In the genomic region with DNA sequence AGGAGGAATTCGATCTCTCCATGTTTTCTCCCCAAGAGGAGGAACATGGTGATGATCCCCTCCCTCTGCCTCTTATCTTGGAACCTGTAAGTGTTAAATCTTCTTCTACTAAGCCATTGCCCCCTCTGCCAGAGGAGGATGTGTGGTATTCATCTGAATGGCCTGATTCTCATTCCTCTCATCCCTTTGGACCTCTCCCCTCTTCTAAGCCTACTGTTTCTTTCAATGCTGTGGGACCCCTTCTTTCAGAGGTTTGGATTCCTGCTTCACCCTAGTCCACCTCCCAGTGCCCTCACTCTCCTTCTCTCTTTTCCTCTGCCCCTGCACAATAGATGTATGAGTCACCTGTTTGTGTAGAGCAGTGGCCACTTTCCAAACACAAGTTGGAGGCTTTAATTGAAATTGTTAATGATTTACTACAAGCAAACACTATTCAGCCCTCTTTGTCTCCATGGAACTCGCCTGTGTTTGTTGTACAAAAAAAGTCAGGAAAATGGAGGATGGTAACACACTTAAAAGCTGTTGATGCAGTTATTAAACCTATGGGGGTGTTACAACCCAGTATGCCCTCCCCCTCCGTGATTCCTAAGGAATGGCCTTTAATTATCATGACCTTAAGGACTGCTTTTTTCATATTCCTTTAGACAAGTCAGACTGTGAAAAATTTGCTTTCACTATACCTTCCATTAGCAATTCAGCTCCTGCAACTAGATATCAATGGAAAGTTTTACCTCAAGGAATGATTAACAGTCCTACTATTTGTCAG, we compare ENCODE assay signal across 24 cellular contexts.
DNase-seq lines count a peak whose midpoint lies in the region; ATAC-seq and TF ChIP-seq lines count a peak whose summit lies in the region.
"Had no signal": no experiment of that assay in that cellular context is flagged by ENCODE, and none has a peak within 500 bp of the region (broad histone marks: within the 10 kb centered on the region; RNA-seq: fewer than 3 reads in every experiment).

No MANE protein-coding gene starts in this region.

- peaks cover 31% of the 10 kb centered on the region for H3K4me1 ChIP-seq in body of pancreas
- H3K4me1 ChIP-seq in left lung: no peaks in the 10 kb centered on the region
- no peaks in the 10 kb centered on the region for H3K4me1 ChIP-seq in upper lobe of right lung
- H3K4me1 ChIP-seq: HAP-1 had no signal

- DNase-seq in DMS53 (lab: John Stamatoyannopoulos, UW) (peak; percentile 96), body of pancreas (peak; percentile 63 to 87 (median 76)), left lung (no peak), upper lobe of right lung (no peak), AG08395 (ENCODE audit: low spot score) (no peak), ureter (ENCODE audit: low spot score) (no peak), GF-D8 (lab: John Stamatoyannopoulos, UW) (no peak)
- DNase-seq: activated CD4-positive, alpha-beta T cell treated with anti-CD3 and anti-CD28 coated beads, Interleukin-2, amount 50 U/mL, for 1 hour; activated naive CD4-positive, alpha-beta T cell treated with anti-CD3 and anti-CD28 coated beads, Interleukin-2, amount 10 ng/mL, durations not matched to agents 7 days and 5 days; amygdala; CD4-positive, CD25-positive, alpha-beta regulatory T cell; DMS79; effector memory CD8-positive, alpha-beta T cell; mesendoderm; MG63; naive B cell; NCI-H2107; NCI-H446 treated with DMSO at 0.1 percent for 48 hours; nucleus accumbens; Right ventricle myocardium superior; T-helper 9 cell had no signal

- WGBS in body of pancreas, 2 donors: 10 to 11% methylated on average over 3 of the region's 3 CpGs

- H3K4me3 ChIP-seq in body of pancreas: no peak overlapping the region
- H3K4me3 ChIP-seq in left lung: no peak overlapping the region
- no peak overlapping the region for H3K4me3 ChIP-seq in upper lobe of right lung
- H3K4me3 ChIP-seq: coronary artery, HAP-1, MG63, skin epidermis had no signal

- no peak for TF ChIP-seq CTCF in body of pancreas (IDR thresholded peaks at IDR 0.05)
- no peak for TF ChIP-seq CTCF in left lung (IDR thresholded peaks at IDR 0.05)
- TF ChIP-seq CTCF in upper lobe of right lung (IDR thresholded peaks at IDR 0.05): no peak

- intact Hi-C loops in body of pancreas (cut with DNase I): no loop called here
- intact Hi-C loops in left lung (cut with DNase I): no loop called here
- intact Hi-C loops in upper lobe of right lung (cut with DNase I): no loop called here

- ATAC-seq in body of pancreas: peak; percentile 100
- peak; percentile 84 for ATAC-seq in left lung
- peak; percentile 86 for ATAC-seq in upper lobe of right lung
- ATAC-seq: effector memory CD8-positive, alpha-beta T cell had no signal

- H3K27me3 ChIP-seq in body of pancreas (no peaks in the 10 kb centered on the region), left lung (no peaks in the 10 kb centered on the region), upper lobe of right lung (no peaks in the 10 kb centered on the region)
- H3K27me3 ChIP-seq: MG63 had no signal

- TF ChIP-seq POLR2A in body of pancreas (IDR thresholded peaks at IDR 0.05): peak in 2 of 3 donors; percentile 31 to 34

- no peaks in the 10 kb centered on the region for H3K9me3 ChIP-seq in body of pancreas
- peaks cover 0 to 17% of the 10 kb centered on the region in 2 donors for H3K9me3 ChIP-seq in left lung
- no peaks in the 10 kb centered on the region for H3K9me3 ChIP-seq in upper lobe of right lung
- H3K9me3 ChIP-seq: HAP-1, MG63 had no signal

- H3K36me3 ChIP-seq in body of pancreas (replicated peaks in 1 of 2; ENCODE audit: insufficient read depth in 1 of 2, low read depth in 2 of 2): no peaks in the 10 kb centered on the region
- H3K36me3 ChIP-seq in left lung: no peaks in the 10 kb centered on the region
- no peaks in the 10 kb centered on the region for H3K36me3 ChIP-seq in upper lobe of right lung
- H3K36me3 ChIP-seq: HAP-1, MG63 had no signal

- peak overlapping the region; percentile 72 to 89 (median 76) for H3K27ac ChIP-seq in body of pancreas
- peak overlapping the region; percentile 34 to 39 for H3K27ac ChIP-seq in left lung
- peak overlapping the region; percentile 58 for H3K27ac ChIP-seq in upper lobe of right lung
- H3K27ac ChIP-seq: coronary artery, skin epidermis had no signal

Comparison
In these comparisons a context has a peak if more than half of its experiments do, and no peak if none do; other contexts are left out.
1. DNase-seq: peak in DMS53 (single experiment) and body of pancreas (4 of 4); none in left lung (0 of 2), upper lobe of right lung (single experiment), AG08395 (single experiment), ureter (single experiment) and GF-D8 (single experiment).
2. Peak in every context shown above with its lines, with median percentiles within 50 percentile points of each other: ATAC-seq and H3K27ac ChIP-seq.